19 cellular contexts compared by ENCODE assay signal in the genomic region with DNA sequence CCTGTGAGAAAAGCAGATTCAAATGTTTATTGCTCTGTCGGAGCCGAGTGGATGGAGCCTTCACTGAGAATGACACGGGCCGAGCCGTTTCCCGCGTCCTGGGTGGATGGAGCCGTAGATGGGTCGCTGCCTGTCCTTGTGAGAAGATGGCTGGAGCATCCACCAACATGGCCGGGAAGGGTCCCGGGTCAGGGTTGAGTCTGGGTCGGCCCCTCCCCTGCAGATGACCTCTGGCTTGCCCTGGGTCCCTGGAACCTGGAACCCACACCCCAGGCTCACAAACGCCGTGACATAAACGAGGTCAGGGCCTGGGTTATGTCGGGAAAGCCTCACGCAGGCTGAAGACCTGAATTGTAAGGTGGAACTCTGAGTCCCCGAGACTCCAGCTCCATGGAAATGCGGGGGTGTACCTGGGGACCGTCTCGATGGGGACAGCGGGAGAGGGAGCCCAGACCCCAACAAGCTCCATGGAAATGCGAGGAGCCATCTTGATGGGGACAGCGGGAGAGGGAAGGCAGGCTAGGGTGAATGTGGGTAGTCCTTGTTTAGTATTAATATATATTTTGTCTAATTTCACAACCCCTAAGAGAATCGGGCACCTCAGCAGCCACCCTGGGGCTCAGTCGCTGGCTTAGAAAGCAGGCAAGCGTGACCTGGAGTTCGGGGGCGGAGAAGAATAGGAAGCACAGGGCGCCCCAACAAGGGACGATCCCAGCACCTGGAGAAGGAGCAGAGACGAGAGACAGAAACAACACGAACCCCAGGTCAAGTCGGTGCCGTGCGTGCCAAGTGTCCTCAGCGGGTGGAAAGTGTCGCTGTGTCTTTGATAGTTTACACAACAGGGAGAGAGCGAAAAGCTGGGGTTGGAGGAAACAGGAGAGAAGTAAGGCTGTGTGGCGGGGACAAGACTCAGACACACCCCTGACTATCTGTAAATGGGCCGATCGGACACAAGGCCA.
DNase-seq lines count a peak whose midpoint lies in the region; ATAC-seq and TF ChIP-seq lines count a peak whose summit lies in the region.
"Had no signal": no experiment of that assay in that cellular context is flagged by ENCODE, and none has a peak within 500 bp of the region (broad histone marks: within the 10 kb centered on the region; RNA-seq: fewer than 3 reads in every experiment).

No MANE protein-coding gene starts in this region.

- no peak for DNase-seq in activated naive CD4-positive, alpha-beta T cell treated with anti-CD3 and anti-CD28 coated beads for 36 hours
- DNase-seq in activated naive CD4-positive, alpha-beta T cell treated with Interleukin-2 at 50 U/mL for 16 hours = no peak
- no peak for DNase-seq in activated B cell treated with CpG ODN at 0.5 μM for 24 hours
- peak; percentile 34 for DNase-seq in lower lobe of right lung
- peak; percentile 67 for DNase-seq in spleen
- no peak for DNase-seq in EL
- DNase-seq in activated effector memory CD4-positive, alpha-beta T cell treated with Interleukin-2 at 50 U/mL for 16 hours = no peak
- DNase-seq: activated CD8-positive, alpha-beta memory T cell treated with anti-CD3 and anti-CD28 coated beads for 24 hours; activated naive CD8-positive, alpha-beta T cell treated with anti-CD3 and anti-CD28 coated beads, Interleukin-2, amount 10 ng/mL, durations not matched to agents 7 days and 5 days; Caco-2; GF-D8; MV-4-11; NCI-H526; uterus had no signal

- ATAC-seq in activated B cell treated with CpG ODN at 0.5 μM for 24 hours (ENCODE audit: low read depth) (no peak), lower lobe of right lung (no peak), HG03571 (IDR thresholded peaks at IDR 0.05; ENCODE audit: unreplicated experiment) (no peak)

- H3K27me3 Mint-ChIP-seq in activated naive CD4-positive, alpha-beta T cell treated with anti-CD3 and anti-CD28 coated beads for 36 hours (ENCODE audit: low read depth) = no peaks in the 10 kb centered on the region
- no peaks in the 10 kb centered on the region for H3K27me3 Mint-ChIP-seq in activated B cell treated with CpG ODN at 0.5 μM for 24 hours
- H3K27me3 Mint-ChIP-seq: activated naive CD8-positive, alpha-beta T cell treated with anti-CD3 and anti-CD28 coated beads, Interleukin-2, amount 10 ng/mL, durations not matched to agents 7 days and 5 days had no signal

- 89 to 94% (median 90%) methylated on average over 42 of the region's 42 CpGs for WGBS in spleen, 5 donors

- H3K4me3 Mint-ChIP-seq in activated naive CD4-positive, alpha-beta T cell treated with anti-CD3 and anti-CD28 coated beads for 36 hours = no peak overlapping the region
- H3K4me3 Mint-ChIP-seq in activated B cell treated with CpG ODN at 0.5 μM for 24 hours = no peak overlapping the region
- H3K4me3 Mint-ChIP-seq: activated naive CD8-positive, alpha-beta T cell treated with anti-CD3 and anti-CD28 coated beads, Interleukin-2, amount 10 ng/mL, durations not matched to agents 7 days and 5 days; stimulated activated effector memory CD8-positive, alpha-beta T cell treated with anti-CD3 and anti-CD28 coated beads, Interleukin-12 subunit alpha, Interleukin-12 subunit beta, amount 100 ng/mL, for 72 hours had no signal

- H3K36me3 ChIP-seq in lower lobe of right lung (peaks cover 28% of the 10 kb centered on the region), spleen (peaks cover 4 to 93% (median 45%) of the 10 kb centered on the region in 6 donors)
- H3K36me3 ChIP-seq: cardiac muscle cell, uterus had no signal

- H3K27ac ChIP-seq in lower lobe of right lung = no peak overlapping the region
- no peak overlapping the region for H3K27ac ChIP-seq in spleen
- H3K27ac ChIP-seq: cardiac muscle cell, uterus had no signal

- no peaks in the 10 kb centered on the region for H3K9me3 ChIP-seq in lower lobe of right lung
- peaks cover 0 to 8% (median 0%) of the 10 kb centered on the region in 8 donors for H3K9me3 ChIP-seq in spleen
- H3K9me3 ChIP-seq: Caco-2, uterus had no signal

- no peaks in the 10 kb centered on the region for H3K9me3 Mint-ChIP-seq in activated naive CD4-positive, alpha-beta T cell treated with anti-CD3 and anti-CD28 coated beads for 36 hours
- no peaks in the 10 kb centered on the region for H3K9me3 Mint-ChIP-seq in activated B cell treated with CpG ODN at 0.5 μM for 24 hours
- H3K9me3 Mint-ChIP-seq: activated naive CD8-positive, alpha-beta T cell treated with anti-CD3 and anti-CD28 coated beads, Interleukin-2, amount 10 ng/mL, durations not matched to agents 7 days and 5 days; stimulated activated effector memory CD8-positive, alpha-beta T cell treated with anti-CD3 and anti-CD28 coated beads, Interleukin-12 subunit alpha, Interleukin-12 subunit beta, amount 100 ng/mL, for 72 hours had no signal

- H3K4me3 ChIP-seq in lower lobe of right lung (no peak overlapping the region), spleen (no peak overlapping the region)
- H3K4me3 ChIP-seq: cardiac muscle cell, lung, smooth muscle cell, uterus had no signal

- peaks cover 19% of the 10 kb centered on the region for H3K4me1 Mint-ChIP-seq in activated naive CD4-positive, alpha-beta T cell treated with anti-CD3 and anti-CD28 coated beads for 36 hours (ENCODE audit: low read depth)
- H3K4me1 Mint-ChIP-seq in activated B cell treated with CpG ODN at 0.5 μM for 24 hours = peaks cover 24% of the 10 kb centered on the region

- TF ChIP-seq CTCF in activated B cell treated with CpG ODN at 0.5 μM for 24 hours (IDR thresholded peaks at IDR 0.05) (no peak), lower lobe of right lung (IDR thresholded peaks at IDR 0.05) (no peak), spleen (IDR thresholded peaks at IDR 0.05 in 8 of 11, conservative IDR thresholded peaks at IDR 0.05 in 3 of 11) (no peak)

- H3K27me3 ChIP-seq in lower lobe of right lung (ENCODE audit: low read depth) (no peaks in the 10 kb centered on the region), spleen (replicated peaks in 1 of 7) (no peaks in the 10 kb centered on the region)
- H3K27me3 ChIP-seq: cardiac muscle cell, uterus had no signal

- CTCF ChIA-PET in activated naive CD4-positive, alpha-beta T cell treated with anti-CD3 and anti-CD28 coated beads for 36 hours (lab: Charles Lee) = interaction anchor here (1.4 kb wide), 1 partner anchor 32 kb away, joined by 4 read pairs; no protein-coding TSS in a partner anchor
- CTCF ChIA-PET in activated B cell treated with CpG ODN at 0.5 μM for 24 hours (lab: Charles Lee) = no interaction called here

- intact Hi-C loops in activated naive CD4-positive, alpha-beta T cell treated with anti-CD3 and anti-CD28 coated beads for 36 hours (cut with micrococcal nuclease) = no loop called here
- intact Hi-C loops in activated B cell treated with CpG ODN at 0.5 μM for 24 hours (cut with micrococcal nuclease) (no loop called here), lower lobe of right lung (cut with DNase I) (no loop called here), spleen (cut with DNase I; ENCODE audit: low total_unique reads) (no loop called here)

- H3K4me1 ChIP-seq in lower lobe of right lung = no peaks in the 10 kb centered on the region
- peaks cover 0 to 20% (median 2%) of the 10 kb centered on the region in 6 donors for H3K4me1 ChIP-seq in spleen
- H3K4me1 ChIP-seq: Caco-2, uterus had no signal

- POLR2A ChIA-PET in activated B cell treated with CpG ODN at 0.5 μM for 24 hours (lab: Charles Lee) = no interaction called here

- no peak for TF ChIP-seq POLR2A in spleen (IDR thresholded peaks at IDR 0.05)

- peak overlapping the region; percentile 61 for H3K27ac Mint-ChIP-seq in activated naive CD4-positive, alpha-beta T cell treated with anti-CD3 and anti-CD28 coated beads for 36 hours
- H3K27ac Mint-ChIP-seq in activated B cell treated with CpG ODN at 0.5 μM for 24 hours = peak overlapping the region; percentile 61

- peaks cover 26% of the 10 kb centered on the region for H3K36me3 Mint-ChIP-seq in activated naive CD4-positive, alpha-beta T cell treated with anti-CD3 and anti-CD28 coated beads for 36 hours (ENCODE audit: low read depth)
- peaks cover 61% of the 10 kb centered on the region for H3K36me3 Mint-ChIP-seq in activated B cell treated with CpG ODN at 0.5 μM for 24 hours (ENCODE audit: low read depth)

Comparison
In these comparisons a context has a peak if more than half of its experiments do, and no peak if none do; other contexts are left out.
1. DNase-seq: peak in lower lobe of right lung (single experiment) and spleen (single experiment); none in activated naive CD4-positive, alpha-beta T cell treated with anti-CD3 and anti-CD28 coated beads for 36 hours (single experiment), activated naive CD4-positive, alpha-beta T cell treated with Interleukin-2 at 50 U/mL for 16 hours (single experiment), activated B cell treated with CpG ODN at 0.5 μM for 24 hours (single experiment), EL (single experiment) and activated effector memory CD4-positive, alpha-beta T cell treated with Interleukin-2 at 50 U/mL for 16 hours (single experiment).